In genomic region chr3:196007744-196008143, GRCh38 we compare ENCODE assay signal across 20 cellular contexts.
A peak's percentile ranks its signal among the peaks of the same experiment; 100 is the strongest.
DNase-seq lines count a peak whose midpoint lies in the region; ATAC-seq and TF ChIP-seq lines count a peak whose summit lies in the region.
"Had no signal": no experiment of that assay in that cellular context is flagged by ENCODE, and none has a peak within 500 bp of the region (broad histone marks: within the 10 kb centered on the region; RNA-seq: fewer than 3 reads in every experiment).

No MANE protein-coding gene starts in this region.

- POLR2A ChIA-PET in activated CD4-positive, alpha-beta T cell treated with anti-CD3 and anti-CD28 coated beads for 36 hours (lab: Charles Lee): no interaction called here

- no peaks in the 10 kb centered on the region for H3K9me3 Mint-ChIP-seq in activated CD4-positive, alpha-beta T cell treated with anti-CD3 and anti-CD28 coated beads, Interleukin-2, amount 10 ng/mL, durations not matched to agents 24 days and 14 days
- H3K9me3 Mint-ChIP-seq in activated CD4-positive, alpha-beta T cell treated with anti-CD3 and anti-CD28 coated beads for 36 hours (ENCODE audit: low read depth): peaks cover 6% of the 10 kb centered on the region
- H3K9me3 Mint-ChIP-seq in osteocyte (ENCODE audit: unreplicated experiment) (peaks cover 9% of the 10 kb centered on the region), HFFc6 (peaks cover 12% of the 10 kb centered on the region; the same call in 1 of the 2 replicates)

- H3K36me3 Mint-ChIP-seq in activated CD4-positive, alpha-beta T cell treated with anti-CD3 and anti-CD28 coated beads, Interleukin-2, amount 10 ng/mL, durations not matched to agents 24 days and 14 days (ENCODE audit: low read depth): peaks cover 2% of the 10 kb centered on the region
- H3K36me3 Mint-ChIP-seq in activated CD4-positive, alpha-beta T cell treated with anti-CD3 and anti-CD28 coated beads for 36 hours (ENCODE audit: low read depth): no peaks in the 10 kb centered on the region
- H3K36me3 Mint-ChIP-seq in osteocyte (ENCODE audit: unreplicated experiment) (no peaks in the 10 kb centered on the region), HFFc6 (ENCODE audit: low read depth) (no peaks in the 10 kb centered on the region)
- H3K36me3 Mint-ChIP-seq: CD14-positive monocyte had no signal

- peak; percentile 50 for DNase-seq in activated CD4-positive, alpha-beta T cell treated with anti-CD3 and anti-CD28 coated beads, Interleukin-2, amount 10 ng/mL, durations not matched to agents 24 days and 14 days
- no peak for DNase-seq in activated CD4-positive, alpha-beta T cell treated with anti-CD3 and anti-CD28 coated beads for 36 hours
- DNase-seq in osteocyte (ENCODE audit: extremely low spot score, unreplicated experiment) (peak; percentile 77), HFFc6 (no peak), mucosa of gallbladder (ENCODE audit: low spot score) (no peak)
- DNase-seq: AML-193; BE2C; CD4-positive, alpha-beta T cell; CD8-positive, alpha-beta memory T cell; DMS 273 treated with DMSO at 0.1 percent for 48 hours; DMS79; EL; GDM1; GM23248; H9 had no signal

- H3K27ac Mint-ChIP-seq in activated CD4-positive, alpha-beta T cell treated with anti-CD3 and anti-CD28 coated beads, Interleukin-2, amount 10 ng/mL, durations not matched to agents 24 days and 14 days: no peak overlapping the region
- no peak overlapping the region for H3K27ac Mint-ChIP-seq in activated CD4-positive, alpha-beta T cell treated with anti-CD3 and anti-CD28 coated beads for 36 hours
- no peak overlapping the region for H3K27ac Mint-ChIP-seq in osteocyte (ENCODE audit: unreplicated experiment)
- no peak overlapping the region for H3K27ac Mint-ChIP-seq in HFFc6
- H3K27ac Mint-ChIP-seq: CD14-positive monocyte; CD4-positive, alpha-beta T cell; H9 had no signal

- intact Hi-C loops in activated CD4-positive, alpha-beta T cell treated with anti-CD3 and anti-CD28 coated beads, Interleukin-2, amount 10 ng/mL, durations not matched to agents 24 days and 14 days (cut with micrococcal nuclease): no loop called here
- intact Hi-C loops in activated CD4-positive, alpha-beta T cell treated with anti-CD3 and anti-CD28 coated beads for 36 hours (cut with DNase I, micrococcal nuclease): no loop called here

- no peak overlapping the region for H3K4me3 Mint-ChIP-seq in activated CD4-positive, alpha-beta T cell treated with anti-CD3 and anti-CD28 coated beads, Interleukin-2, amount 10 ng/mL, durations not matched to agents 24 days and 14 days
- no peak overlapping the region for H3K4me3 Mint-ChIP-seq in activated CD4-positive, alpha-beta T cell treated with anti-CD3 and anti-CD28 coated beads for 36 hours
- no peak overlapping the region for H3K4me3 Mint-ChIP-seq in osteocyte (ENCODE audit: unreplicated experiment)
- no peak overlapping the region for H3K4me3 Mint-ChIP-seq in HFFc6
- H3K4me3 Mint-ChIP-seq: CD14-positive monocyte; CD4-positive, alpha-beta T cell; CD8-positive, alpha-beta memory T cell; H9 had no signal

- H3K4me1 Mint-ChIP-seq in activated CD4-positive, alpha-beta T cell treated with anti-CD3 and anti-CD28 coated beads, Interleukin-2, amount 10 ng/mL, durations not matched to agents 24 days and 14 days: no peaks in the 10 kb centered on the region
- H3K4me1 Mint-ChIP-seq in activated CD4-positive, alpha-beta T cell treated with anti-CD3 and anti-CD28 coated beads for 36 hours: no peaks in the 10 kb centered on the region
- no peaks in the 10 kb centered on the region for H3K4me1 Mint-ChIP-seq in osteocyte (ENCODE audit: unreplicated experiment)
- H3K4me1 Mint-ChIP-seq in HFFc6 (ENCODE audit: low read depth): peaks cover 9% of the 10 kb centered on the region
- H3K4me1 Mint-ChIP-seq: CD14-positive monocyte; CD8-positive, alpha-beta memory T cell; H9 had no signal

- no peak for ATAC-seq in activated CD4-positive, alpha-beta T cell treated with anti-CD3 and anti-CD28 coated beads for 36 hours
- peak; percentile 52 for ATAC-seq in esophagus mucosa
- ATAC-seq in HG02678 (IDR thresholded peaks at IDR 0.05; ENCODE audit: unreplicated experiment): no peak
- ATAC-seq: GM12878, HCT116 had no signal

- CTCF ChIA-PET in activated CD4-positive, alpha-beta T cell treated with anti-CD3 and anti-CD28 coated beads for 36 hours (lab: Charles Lee): no interaction called here

- TF ChIP-seq CTCF in osteocyte (IDR thresholded peaks at IDR 0.05): no peak
- no peak for TF ChIP-seq CTCF in HFFc6 (IDR thresholded peaks at IDR 0.05)

- H3K27me3 Mint-ChIP-seq in activated CD4-positive, alpha-beta T cell treated with anti-CD3 and anti-CD28 coated beads, Interleukin-2, amount 10 ng/mL, durations not matched to agents 24 days and 14 days: peaks cover 22% of the 10 kb centered on the region
- peaks cover 8% of the 10 kb centered on the region for H3K27me3 Mint-ChIP-seq in activated CD4-positive, alpha-beta T cell treated with anti-CD3 and anti-CD28 coated beads for 36 hours
- H3K27me3 Mint-ChIP-seq in osteocyte (ENCODE audit: unreplicated experiment) (peaks cover 37% of the 10 kb centered on the region), HFFc6 (ENCODE audit: insufficient read depth) (peaks cover 25% of the 10 kb centered on the region)

Comparison
In these comparisons a context has a peak if more than half of its experiments do, and no peak if none do; other contexts are left out.
1. DNase-seq: peak in activated CD4-positive, alpha-beta T cell treated with anti-CD3 and anti-CD28 coated beads, Interleukin-2, amount 10 ng/mL, durations not matched to agents 24 days and 14 days (single experiment) and osteocyte (single experiment); none in activated CD4-positive, alpha-beta T cell treated with anti-CD3 and anti-CD28 coated beads for 36 hours (single experiment), HFFc6 (single experiment) and mucosa of gallbladder (single experiment).